ENCODE assay signal across 8 cellular contexts in the genomic region with DNA sequence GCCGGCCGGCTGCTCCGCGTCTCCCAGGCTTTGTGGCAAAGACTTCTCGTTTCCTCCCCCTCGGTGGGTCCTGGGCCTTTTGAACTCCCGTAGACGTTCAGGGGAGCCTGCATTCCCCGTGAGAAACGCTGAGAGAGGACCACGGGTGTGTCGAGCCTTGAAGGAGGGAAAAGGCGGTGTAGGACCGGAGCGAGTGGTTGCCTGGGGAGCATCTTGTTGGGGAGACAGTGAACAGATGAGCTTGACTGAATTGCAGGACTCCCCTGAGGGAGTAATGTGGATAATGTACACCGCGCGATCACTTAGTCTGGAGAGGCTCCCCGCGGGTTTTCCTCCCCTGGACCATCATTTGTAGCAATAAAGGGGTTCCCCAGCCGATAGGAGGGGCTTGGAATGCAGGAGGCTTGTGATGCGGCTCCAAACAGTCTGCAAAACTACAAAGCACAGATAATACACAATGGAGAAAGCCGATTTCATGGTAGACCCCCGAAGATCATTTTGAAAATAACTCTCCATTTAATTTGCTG. TPM values are rescaled to one million over a fixed set of nuclear protein-coding genes. Genes with fewer than 3 reads are reported as not detected.
DNase-seq lines count a peak whose midpoint lies in the region; ATAC-seq and TF ChIP-seq lines count a peak whose summit lies in the region.

No MANE protein-coding gene starts in this region.

- H2AFZ ChIP-seq in hepatocyte = peak overlapping the region; percentile 97

- POLR2A ChIA-PET in activated CD8-positive, alpha-beta T cell treated with anti-CD3 and anti-CD28 coated beads, Interleukin-2, amount 10 ng/mL, durations not matched to agents 7 days and 5 days (lab: Charles Lee) = interaction anchor here (1.0 to 1.9 kb wide), 5 partner anchors 95 to 351 kb away, joined by 3 to 7 read pairs (median 4); a partner anchor contains a TSS

- H3K9me3 ChIP-seq in hepatocyte (ENCODE audit: low read depth) = no peaks in the 10 kb centered on the region

- WGBS in hepatocyte (ENCODE audit: low lambda C conversion rate, missing lambda C conversion rate) = under 1% methylated on average over 21 of the region's 24 CpGs

- DNase-seq in activated T-cell treated with anti-CD3 and anti-CD28 coated beads, Interleukin-2, amount 50 U/mL, for 24 hours = no peak
- DNase-seq in activated T-cell treated with anti-CD3 and anti-CD28 coated beads, Interleukin-2, amount 50 U/mL, for 1 hour = no peak
- DNase-seq in activated CD8-positive, alpha-beta T cell treated with anti-CD3 and anti-CD28 coated beads, Interleukin-2, amount 10 ng/mL, durations not matched to agents 7 days and 5 days = no peak
- DNase-seq in hepatocyte (ENCODE audit: low spot score) (no peak), hepatic stellate cell (ENCODE audit: low spot score) (no peak), inferior parietal cortex (ENCODE audit: extremely low spot score) (no peak)
- DNase-seq in stimulated activated effector memory CD8-positive, alpha-beta T cell treated with anti-CD3 and anti-CD28 coated beads, Interleukin-12 subunit alpha, Interleukin-12 subunit beta, amount 100 ng/mL, for 72 hours (ENCODE audit: low spot score in 2 of 2) = no peak

- H3K9me2 ChIP-seq in hepatocyte (replicated peaks; ENCODE audit: insufficient read depth) = no peaks in the 10 kb centered on the region

- H3K9me3 Mint-ChIP-seq in activated T-cell treated with anti-CD3 and anti-CD28 coated beads, Interleukin-2, amount 50 U/mL, for 24 hours = no peaks in the 10 kb centered on the region
- no peaks in the 10 kb centered on the region for H3K9me3 Mint-ChIP-seq in activated CD8-positive, alpha-beta T cell treated with anti-CD3 and anti-CD28 coated beads, Interleukin-2, amount 10 ng/mL, durations not matched to agents 7 days and 5 days (ENCODE audit: insufficient read depth)
- no peaks in the 10 kb centered on the region for H3K9me3 Mint-ChIP-seq in stimulated activated effector memory CD8-positive, alpha-beta T cell treated with anti-CD3 and anti-CD28 coated beads, Interleukin-12 subunit alpha, Interleukin-12 subunit beta, amount 100 ng/mL, for 72 hours

- H3K4me1 Mint-ChIP-seq in activated T-cell treated with anti-CD3 and anti-CD28 coated beads, Interleukin-2, amount 50 U/mL, for 24 hours (ENCODE audit: low read depth) = peaks cover 39% of the 10 kb centered on the region
- H3K4me1 Mint-ChIP-seq in activated CD8-positive, alpha-beta T cell treated with anti-CD3 and anti-CD28 coated beads, Interleukin-2, amount 10 ng/mL, durations not matched to agents 7 days and 5 days (ENCODE audit: low read depth) = peaks cover 23% of the 10 kb centered on the region
- H3K4me1 Mint-ChIP-seq in stimulated activated effector memory CD8-positive, alpha-beta T cell treated with anti-CD3 and anti-CD28 coated beads, Interleukin-12 subunit alpha, Interleukin-12 subunit beta, amount 100 ng/mL, for 72 hours = peaks cover 30% of the 10 kb centered on the region

- H3K27me3 ChIP-seq in hepatocyte = peaks cover 19% of the 10 kb centered on the region

- no peaks in the 10 kb centered on the region for H4K20me1 ChIP-seq in hepatocyte (ENCODE audit: insufficient read depth, poor library complexity, severe bottlenecking)

- no peaks in the 10 kb centered on the region for H3K4me1 ChIP-seq in hepatocyte (ENCODE audit: insufficient read depth)

- peak overlapping the region; percentile 83 for H3K4me2 ChIP-seq in hepatocyte

- H3K36me3 ChIP-seq in hepatocyte (replicated peaks; ENCODE audit: insufficient read depth, low read depth) = no peaks in the 10 kb centered on the region

- H3K4me3 Mint-ChIP-seq in activated T-cell treated with anti-CD3 and anti-CD28 coated beads, Interleukin-2, amount 50 U/mL, for 24 hours = peak overlapping the region; percentile 93
- peak overlapping the region; percentile 90 for H3K4me3 Mint-ChIP-seq in activated CD8-positive, alpha-beta T cell treated with anti-CD3 and anti-CD28 coated beads, Interleukin-2, amount 10 ng/mL, durations not matched to agents 7 days and 5 days
- peak overlapping the region; percentile 88 for H3K4me3 Mint-ChIP-seq in stimulated activated effector memory CD8-positive, alpha-beta T cell treated with anti-CD3 and anti-CD28 coated beads, Interleukin-12 subunit alpha, Interleukin-12 subunit beta, amount 100 ng/mL, for 72 hours

- peaks cover 42% of the 10 kb centered on the region for H3K79me2 ChIP-seq in hepatocyte

- TF ChIP-seq CTCF in hepatocyte (IDR thresholded peaks at IDR 0.05; ENCODE audit: poor library complexity) = no peak

- ATAC-seq in HG03066 (IDR thresholded peaks at IDR 0.05; ENCODE audit: low read depth, unreplicated experiment) = peak; percentile 9
- ATAC-seq in activated CD8-positive, alpha-beta T cell treated with anti-CD3 and anti-CD28 coated beads, Interleukin-2, amount 10 ng/mL, durations not matched to agents 7 days and 5 days = peak; percentile 18
- ATAC-seq in stimulated activated effector memory CD8-positive, alpha-beta T cell treated with anti-CD3 and anti-CD28 coated beads, Interleukin-12 subunit alpha, Interleukin-12 subunit beta, amount 100 ng/mL, for 72 hours = peak; percentile 8

- peaks cover 17% of the 10 kb centered on the region for H3K36me3 Mint-ChIP-seq in activated T-cell treated with anti-CD3 and anti-CD28 coated beads, Interleukin-2, amount 50 U/mL, for 24 hours (ENCODE audit: low read depth)
- H3K36me3 Mint-ChIP-seq in activated CD8-positive, alpha-beta T cell treated with anti-CD3 and anti-CD28 coated beads, Interleukin-2, amount 10 ng/mL, durations not matched to agents 7 days and 5 days (ENCODE audit: low read depth) = peaks cover 8% of the 10 kb centered on the region
- peaks cover 10% of the 10 kb centered on the region for H3K36me3 Mint-ChIP-seq in stimulated activated effector memory CD8-positive, alpha-beta T cell treated with anti-CD3 and anti-CD28 coated beads, Interleukin-12 subunit alpha, Interleukin-12 subunit beta, amount 100 ng/mL, for 72 hours

- peak overlapping the region; percentile 92 for H3K4me3 ChIP-seq in hepatocyte

- no peaks in the 10 kb centered on the region for H3K27me3 Mint-ChIP-seq in activated T-cell treated with anti-CD3 and anti-CD28 coated beads, Interleukin-2, amount 50 U/mL, for 24 hours
- H3K27me3 Mint-ChIP-seq in activated CD8-positive, alpha-beta T cell treated with anti-CD3 and anti-CD28 coated beads, Interleukin-2, amount 10 ng/mL, durations not matched to agents 7 days and 5 days (ENCODE audit: low read depth) = peaks cover 4% of the 10 kb centered on the region

- peak overlapping the region; percentile 88 for H3K27ac ChIP-seq in hepatocyte

- peak overlapping the region; percentile 93 for H3K27ac Mint-ChIP-seq in activated T-cell treated with anti-CD3 and anti-CD28 coated beads, Interleukin-2, amount 50 U/mL, for 24 hours
- H3K27ac Mint-ChIP-seq in activated CD8-positive, alpha-beta T cell treated with anti-CD3 and anti-CD28 coated beads, Interleukin-2, amount 10 ng/mL, durations not matched to agents 7 days and 5 days = peak overlapping the region; percentile 89
- H3K27ac Mint-ChIP-seq in stimulated activated effector memory CD8-positive, alpha-beta T cell treated with anti-CD3 and anti-CD28 coated beads, Interleukin-12 subunit alpha, Interleukin-12 subunit beta, amount 100 ng/mL, for 72 hours = peak overlapping the region; percentile 92

- CTCF ChIA-PET in activated CD8-positive, alpha-beta T cell treated with anti-CD3 and anti-CD28 coated beads, Interleukin-2, amount 10 ng/mL, durations not matched to agents 7 days and 5 days (lab: Charles Lee) = interaction anchor here (1.6 kb wide), 1 partner anchor 96 kb away, joined by 5 read pairs; no protein-coding TSS in a partner anchor

RNA-seq across cellular contexts. Expression of a gene that starts 0.8 kb away (rescaled TPM):
- 10 to 100 TPM; 19.9 to 21.3 TPM for total RNA-seq in activated CD8-positive, alpha-beta T cell treated with anti-CD3 and anti-CD28 coated beads, Interleukin-2, amount 10 ng/mL, durations not matched to agents 7 days and 5 days
- total RNA-seq in hepatocyte = 14.5 and 17.5 TPM in 2 replicates
- polyA plus RNA-seq in hepatocyte = 4.6 and 5.4 TPM in 2 replicates
